ENCODE assay signal across 1 cellular context in genomic region chr5:113217619-113218184, GRCh38.
TF ChIP-seq lines count a peak whose summit lies in the region.

No MANE protein-coding gene starts in this region.

TF ChIP-seq in HEK293, 187 proteins besides CTCF, POLR2A, EP300 and RAD21 (continued from another document):
- TF ChIP-seq, protein P1, sequence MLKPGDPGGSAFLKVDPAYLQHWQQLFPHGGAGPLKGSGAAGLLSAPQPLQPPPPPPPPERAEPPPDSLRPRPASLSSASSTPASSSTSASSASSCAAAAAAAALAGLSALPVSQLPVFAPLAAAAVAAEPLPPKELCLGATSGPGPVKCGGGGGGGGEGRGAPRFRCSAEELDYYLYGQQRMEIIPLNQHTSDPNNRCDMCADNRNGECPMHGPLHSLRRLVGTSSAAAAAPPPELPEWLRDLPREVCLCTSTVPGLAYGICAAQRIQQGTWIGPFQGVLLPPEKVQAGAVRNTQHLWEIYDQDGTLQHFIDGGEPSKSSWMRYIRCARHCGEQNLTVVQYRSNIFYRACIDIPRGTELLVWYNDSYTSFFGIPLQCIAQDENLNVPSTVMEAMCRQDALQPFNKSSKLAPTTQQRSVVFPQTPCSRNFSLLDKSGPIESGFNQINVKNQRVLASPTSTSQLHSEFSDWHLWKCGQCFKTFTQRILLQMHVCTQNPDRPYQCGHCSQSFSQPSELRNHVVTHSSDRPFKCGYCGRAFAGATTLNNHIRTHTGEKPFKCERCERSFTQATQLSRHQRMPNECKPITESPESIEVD (tag by site-specific recombination; IDR thresholded peaks at IDR 0.05): no peak
- TF ChIP-seq ZNF248 (tag by site-specific recombination; IDR thresholded peaks at IDR 0.05) (no peak), TCF7L2 (IDR thresholded peaks at IDR 0.05; ENCODE audit: borderline replicate concordance, low read depth, low read length) (no peak), ZNF433 (tag by site-specific recombination; IDR thresholded peaks at IDR 0.05; ENCODE audit: low read depth) (no peak), ZNF660 (tag by site-specific recombination; IDR thresholded peaks at IDR 0.05) (peak; percentile 99), ZEB2 (tag by site-specific recombination; IDR thresholded peaks at IDR 0.05) (peak; percentile 56; the same call in 1 of the 2 replicates), GLI4 (tag by site-specific recombination; IDR thresholded peaks at IDR 0.05) (no peak)
TF ChIP-seq in HEK293: peak in this region for 21.
